In the genomic region with DNA sequence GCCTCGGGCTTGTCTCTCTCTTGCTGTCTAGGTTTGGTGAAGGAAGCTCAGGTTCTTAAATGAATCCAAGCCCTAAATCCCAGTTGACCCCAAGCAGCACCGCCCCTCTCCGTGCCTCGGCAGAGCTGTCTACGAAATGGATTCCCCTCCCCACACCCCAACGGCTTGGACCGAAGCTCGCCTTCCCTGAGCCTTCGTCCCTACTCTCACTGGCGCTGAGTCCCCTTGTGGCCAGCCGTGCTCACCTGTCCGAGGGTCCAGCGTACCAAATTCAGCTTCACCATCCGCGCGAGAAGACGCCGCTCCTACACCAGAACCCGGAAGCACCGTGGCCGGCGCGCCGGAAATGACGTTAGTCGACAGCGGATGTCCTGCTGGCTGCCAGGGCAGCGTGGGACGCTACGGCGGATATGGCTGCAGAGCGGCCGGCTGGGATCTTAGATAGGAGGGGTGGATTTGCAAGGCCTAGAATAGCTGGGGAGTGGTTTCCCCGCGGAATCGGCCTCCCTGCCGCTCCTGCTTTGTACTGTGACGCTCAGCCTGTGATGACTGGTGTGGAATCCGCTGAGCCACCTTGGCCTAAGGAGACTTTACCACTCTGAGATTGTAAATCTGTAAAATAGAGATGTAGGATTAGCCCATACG, we compare ENCODE assay signal across 1 cellular context.
TF ChIP-seq lines count a peak whose summit lies in the region.

TFIP11 (minus strand) TSS at position 325 of the 645 bp plus-strand sequence. CDS start 2,201 bp downstream, outside the sequence.

TF ChIP-seq in GM23338, 12 proteins besides CTCF, POLR2A, EP300 and RAD21 (continued from another document):
- TF ChIP-seq, protein P1, sequence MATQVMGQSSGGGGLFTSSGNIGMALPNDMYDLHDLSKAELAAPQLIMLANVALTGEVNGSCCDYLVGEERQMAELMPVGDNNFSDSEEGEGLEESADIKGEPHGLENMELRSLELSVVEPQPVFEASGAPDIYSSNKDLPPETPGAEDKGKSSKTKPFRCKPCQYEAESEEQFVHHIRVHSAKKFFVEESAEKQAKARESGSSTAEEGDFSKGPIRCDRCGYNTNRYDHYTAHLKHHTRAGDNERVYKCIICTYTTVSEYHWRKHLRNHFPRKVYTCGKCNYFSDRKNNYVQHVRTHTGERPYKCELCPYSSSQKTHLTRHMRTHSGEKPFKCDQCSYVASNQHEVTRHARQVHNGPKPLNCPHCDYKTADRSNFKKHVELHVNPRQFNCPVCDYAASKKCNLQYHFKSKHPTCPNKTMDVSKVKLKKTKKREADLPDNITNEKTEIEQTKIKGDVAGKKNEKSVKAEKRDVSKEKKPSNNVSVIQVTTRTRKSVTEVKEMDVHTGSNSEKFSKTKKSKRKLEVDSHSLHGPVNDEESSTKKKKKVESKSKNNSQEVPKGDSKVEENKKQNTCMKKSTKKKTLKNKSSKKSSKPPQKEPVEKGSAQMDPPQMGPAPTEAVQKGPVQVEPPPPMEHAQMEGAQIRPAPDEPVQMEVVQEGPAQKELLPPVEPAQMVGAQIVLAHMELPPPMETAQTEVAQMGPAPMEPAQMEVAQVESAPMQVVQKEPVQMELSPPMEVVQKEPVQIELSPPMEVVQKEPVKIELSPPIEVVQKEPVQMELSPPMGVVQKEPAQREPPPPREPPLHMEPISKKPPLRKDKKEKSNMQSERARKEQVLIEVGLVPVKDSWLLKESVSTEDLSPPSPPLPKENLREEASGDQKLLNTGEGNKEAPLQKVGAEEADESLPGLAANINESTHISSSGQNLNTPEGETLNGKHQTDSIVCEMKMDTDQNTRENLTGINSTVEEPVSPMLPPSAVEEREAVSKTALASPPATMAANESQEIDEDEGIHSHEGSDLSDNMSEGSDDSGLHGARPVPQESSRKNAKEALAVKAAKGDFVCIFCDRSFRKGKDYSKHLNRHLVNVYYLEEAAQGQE (IDR thresholded peaks at IDR 0.05; ENCODE audit: unreplicated experiment) = no peak
- TF ChIP-seq EZH2 (IDR thresholded peaks at IDR 0.05; ENCODE audit: low read depth, unreplicated experiment) (no peak), ZNF114 (CRISPR knock-in tag; IDR thresholded peaks at IDR 0.05) (no peak), ZNF331 (CRISPR knock-in tag; IDR thresholded peaks at IDR 0.05; ENCODE audit: low read depth) (no peak), JUNB (IDR thresholded peaks at IDR 0.05; ENCODE audit: unreplicated experiment) (no peak), EZH2phosphoT487 (IDR thresholded peaks at IDR 0.05; ENCODE audit: unreplicated experiment) (no peak), POLR2AphosphoS5 (IDR thresholded peaks at IDR 0.05; ENCODE audit: low read depth) (peak; percentile 80), CREB1 (CRISPR knock-in tag; IDR thresholded peaks at IDR 0.05; ENCODE audit: low read depth) (peak; percentile 96)
- TF ChIP-seq, protein P2, sequence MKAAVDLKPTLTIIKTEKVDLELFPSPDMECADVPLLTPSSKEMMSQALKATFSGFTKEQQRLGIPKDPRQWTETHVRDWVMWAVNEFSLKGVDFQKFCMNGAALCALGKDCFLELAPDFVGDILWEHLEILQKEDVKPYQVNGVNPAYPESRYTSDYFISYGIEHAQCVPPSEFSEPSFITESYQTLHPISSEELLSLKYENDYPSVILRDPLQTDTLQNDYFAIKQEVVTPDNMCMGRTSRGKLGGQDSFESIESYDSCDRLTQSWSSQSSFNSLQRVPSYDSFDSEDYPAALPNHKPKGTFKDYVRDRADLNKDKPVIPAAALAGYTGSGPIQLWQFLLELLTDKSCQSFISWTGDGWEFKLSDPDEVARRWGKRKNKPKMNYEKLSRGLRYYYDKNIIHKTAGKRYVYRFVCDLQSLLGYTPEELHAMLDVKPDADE (IDR thresholded peaks at IDR 0.05) = peak; percentile 87
